In the genomic region with DNA sequence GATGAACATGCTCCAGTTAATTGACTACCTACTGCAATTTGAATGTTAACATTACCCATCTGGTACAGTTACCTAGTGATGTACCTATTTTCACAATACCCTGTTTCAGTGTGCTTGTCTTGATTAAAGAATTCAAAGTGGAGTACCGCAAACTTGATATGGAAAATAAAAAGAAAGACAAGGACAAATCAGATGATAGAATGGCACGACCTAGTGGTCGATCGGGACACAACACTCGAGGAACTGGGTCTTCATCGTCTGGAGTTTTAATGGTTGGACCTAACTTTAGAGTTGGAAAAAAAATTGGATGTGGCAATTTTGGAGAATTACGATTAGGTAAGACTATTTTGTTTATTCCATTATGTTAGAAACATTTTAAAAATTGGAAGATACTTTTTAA, we compare ENCODE assay signal across 9 cellular contexts. TPM values are rescaled to one million over a fixed set of nuclear protein-coding genes. Genes with fewer than 3 reads are reported as not detected.
DNase-seq lines count a peak whose midpoint lies in the region; ATAC-seq and TF ChIP-seq lines count a peak whose summit lies in the region.
"Had no signal": no experiment of that assay in that cellular context is flagged by ENCODE, and none has a peak within 500 bp of the region (broad histone marks: within the 10 kb centered on the region; RNA-seq: fewer than 3 reads in every experiment).

No MANE protein-coding gene starts in this region.

- intact Hi-C loops in posterior vena cava (cut with DNase I) = no loop called here

- no peak overlapping the region for H3K27ac ChIP-seq in 22Rv1
- H3K27ac ChIP-seq: epithelial cell of prostate had no signal

- TF ChIP-seq CTCF in 22Rv1 (IDR thresholded peaks at IDR 0.05) = peak; percentile 72
- TF ChIP-seq CTCF in GM12875 (IDR thresholded peaks at IDR 0.05; ENCODE audit: borderline replicate concordance, insufficient read depth, low read depth, low read length) = peak; percentile 7; the same call in 1 of the 2 replicates

- no peak overlapping the region for H3K4me3 ChIP-seq in GM12875 (ENCODE audit: low read depth, low read length)

- ATAC-seq in SK-N-SH treated with all-trans-retinoic acid at 6 μM for 48 hours (no peak), GM19467 (IDR thresholded peaks at IDR 0.05; ENCODE audit: unreplicated experiment) (no peak), GM21723 (IDR thresholded peaks at IDR 0.05; ENCODE audit: unreplicated experiment) (no peak)

- peak; percentile 9 for DNase-seq in fibroblast of the conjunctiva (ENCODE audit: low read depth)
- DNase-seq in AG08396 (ENCODE audit: low spot score) = no peak
- no peak for DNase-seq in posterior vena cava (ENCODE audit: low spot score)

TF ChIP-seq in SK-N-SH treated with all-trans-retinoic acid at 6 μM for 48 hours, 23 proteins besides CTCF, POLR2A, EP300 and RAD21:
- TF ChIP-seq, protein P1, sequence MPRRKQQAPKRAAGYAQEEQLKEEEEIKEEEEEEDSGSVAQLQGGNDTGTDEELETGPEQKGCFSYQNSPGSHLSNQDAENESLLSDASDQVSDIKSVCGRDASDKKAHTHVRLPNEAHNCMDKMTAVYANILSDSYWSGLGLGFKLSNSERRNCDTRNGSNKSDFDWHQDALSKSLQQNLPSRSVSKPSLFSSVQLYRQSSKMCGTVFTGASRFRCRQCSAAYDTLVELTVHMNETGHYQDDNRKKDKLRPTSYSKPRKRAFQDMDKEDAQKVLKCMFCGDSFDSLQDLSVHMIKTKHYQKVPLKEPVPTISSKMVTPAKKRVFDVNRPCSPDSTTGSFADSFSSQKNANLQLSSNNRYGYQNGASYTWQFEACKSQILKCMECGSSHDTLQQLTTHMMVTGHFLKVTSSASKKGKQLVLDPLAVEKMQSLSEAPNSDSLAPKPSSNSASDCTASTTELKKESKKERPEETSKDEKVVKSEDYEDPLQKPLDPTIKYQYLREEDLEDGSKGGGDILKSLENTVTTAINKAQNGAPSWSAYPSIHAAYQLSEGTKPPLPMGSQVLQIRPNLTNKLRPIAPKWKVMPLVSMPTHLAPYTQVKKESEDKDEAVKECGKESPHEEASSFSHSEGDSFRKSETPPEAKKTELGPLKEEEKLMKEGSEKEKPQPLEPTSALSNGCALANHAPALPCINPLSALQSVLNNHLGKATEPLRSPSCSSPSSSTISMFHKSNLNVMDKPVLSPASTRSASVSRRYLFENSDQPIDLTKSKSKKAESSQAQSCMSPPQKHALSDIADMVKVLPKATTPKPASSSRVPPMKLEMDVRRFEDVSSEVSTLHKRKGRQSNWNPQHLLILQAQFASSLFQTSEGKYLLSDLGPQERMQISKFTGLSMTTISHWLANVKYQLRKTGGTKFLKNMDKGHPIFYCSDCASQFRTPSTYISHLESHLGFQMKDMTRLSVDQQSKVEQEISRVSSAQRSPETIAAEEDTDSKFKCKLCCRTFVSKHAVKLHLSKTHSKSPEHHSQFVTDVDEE (CRISPR knock-in tag; IDR thresholded peaks at IDR 0.05) = no peak
- TF ChIP-seq RARB (CRISPR knock-in tag; IDR thresholded peaks at IDR 0.05) = no peak
- TF ChIP-seq ZC3H10 (CRISPR knock-in tag; IDR thresholded peaks at IDR 0.05) = no peak
- TF ChIP-seq, protein P2, sequence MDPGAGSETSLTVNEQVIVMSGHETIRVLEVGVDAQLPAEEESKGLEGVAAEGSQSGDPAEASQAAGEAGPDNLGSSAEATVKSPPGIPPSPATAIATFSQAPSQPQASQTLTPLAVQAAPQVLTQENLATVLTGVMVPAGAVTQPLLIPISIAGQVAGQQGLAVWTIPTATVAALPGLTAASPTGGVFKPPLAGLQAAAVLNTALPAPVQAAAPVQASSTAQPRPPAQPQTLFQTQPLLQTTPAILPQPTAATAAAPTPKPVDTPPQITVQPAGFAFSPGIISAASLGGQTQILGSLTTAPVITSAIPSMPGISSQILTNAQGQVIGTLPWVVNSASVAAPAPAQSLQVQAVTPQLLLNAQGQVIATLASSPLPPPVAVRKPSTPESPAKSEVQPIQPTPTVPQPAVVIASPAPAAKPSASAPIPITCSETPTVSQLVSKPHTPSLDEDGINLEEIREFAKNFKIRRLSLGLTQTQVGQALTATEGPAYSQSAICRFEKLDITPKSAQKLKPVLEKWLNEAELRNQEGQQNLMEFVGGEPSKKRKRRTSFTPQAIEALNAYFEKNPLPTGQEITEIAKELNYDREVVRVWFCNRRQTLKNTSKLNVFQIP (CRISPR knock-in tag; IDR thresholded peaks at IDR 0.05; ENCODE audit: borderline replicate concordance, low read depth) = no peak
- TF ChIP-seq ZFP30 (CRISPR knock-in tag; IDR thresholded peaks at IDR 0.05) = peak; percentile 74

RNA-seq across cellular contexts. Expression of a gene that starts 33.5 kb away (rescaled TPM):
- total RNA-seq in posterior vena cava = 10 to 100 TPM; 42.9 to 49.8 TPM
